Comparison of ENCODE assay signal across 22 cellular contexts in genomic region chr2:9382604-9383235, GRCh38. TPM values are rescaled to one million over a fixed set of nuclear protein-coding genes. Genes with fewer than 3 reads are reported as not detected.
DNase-seq lines count a peak whose midpoint lies in the region; ATAC-seq and TF ChIP-seq lines count a peak whose summit lies in the region.
"Had no signal": no experiment of that assay in that cellular context is flagged by ENCODE, and none has a peak within 500 bp of the region (broad histone marks: within the 10 kb centered on the region; RNA-seq: fewer than 3 reads in every experiment).

No MANE protein-coding gene starts in this region.

- H3K27ac ChIP-seq in testis, result no peak overlapping the region
- H3K27ac ChIP-seq: breast epithelium, parathyroid adenoma had no signal

- no peaks in the 10 kb centered on the region for H3K36me3 ChIP-seq in testis (ENCODE audit: low read depth, missing control alignments)
- H3K36me3 ChIP-seq: breast epithelium had no signal

- H3K9me3 Mint-ChIP-seq in type B pancreatic cell, result no peaks in the 10 kb centered on the region
- no peaks in the 10 kb centered on the region for H3K9me3 Mint-ChIP-seq in activated T-helper 17 cell treated with anti-CD3 and anti-CD28 coated beads, Interleukin-2, amount 50 U/mL, for 72 hours
- H3K9me3 Mint-ChIP-seq: activated CD4-positive, alpha-beta memory T cell treated with anti-CD3 and anti-CD28 coated beads for 36 hours; CD4-positive, alpha-beta memory T cell had no signal

- H3K4me1 ChIP-seq in testis, result no peaks in the 10 kb centered on the region
- H3K4me1 ChIP-seq: breast epithelium, parathyroid adenoma had no signal

- H3K9me3 ChIP-seq in testis, result no peaks in the 10 kb centered on the region
- H3K9me3 ChIP-seq: breast epithelium had no signal

- no peak overlapping the region for H3K4me3 ChIP-seq in testis
- H3K4me3 ChIP-seq: breast epithelium had no signal

- peak overlapping the region; percentile 13 for H3K27ac Mint-ChIP-seq in type B pancreatic cell
- H3K27ac Mint-ChIP-seq in activated T-helper 17 cell treated with anti-CD3 and anti-CD28 coated beads, Interleukin-2, amount 50 U/mL, for 72 hours, result no peak overlapping the region
- H3K27ac Mint-ChIP-seq: activated CD4-positive, alpha-beta memory T cell treated with anti-CD3 and anti-CD28 coated beads for 36 hours; CD4-positive, alpha-beta memory T cell; naive B cell had no signal

- H3K27me3 Mint-ChIP-seq in type B pancreatic cell, result no peaks in the 10 kb centered on the region
- H3K27me3 Mint-ChIP-seq in activated T-helper 17 cell treated with anti-CD3 and anti-CD28 coated beads, Interleukin-2, amount 50 U/mL, for 72 hours, result no peaks in the 10 kb centered on the region
- H3K27me3 Mint-ChIP-seq: activated CD4-positive, alpha-beta memory T cell treated with anti-CD3 and anti-CD28 coated beads for 36 hours; naive B cell had no signal

- 97 to 98% methylated on average over 6 of the region's 6 CpGs for WGBS in testis, 2 donors

- peak; percentile 57 for DNase-seq in HCEC 1CT
- DNase-seq in RPMI7951 (ENCODE audit: low read depth), result peak; percentile 73
- DNase-seq in glomerular visceral epithelial cell (ENCODE audit: extremely low spot score), result peak; percentile 67
- no peak for DNase-seq in type B pancreatic cell (ENCODE audit: extremely low spot score, unreplicated experiment)
- no peak for DNase-seq in testis
- DNase-seq: activated CD4-positive, alpha-beta memory T cell treated with anti-CD3 and anti-CD28 coated beads for 36 hours; activated gamma-delta T cell; activated T-cell treated with anti-CD3 and anti-CD28 coated beads for 4 hours; CD4-positive, alpha-beta memory T cell; cortex of kidney; head of caudate nucleus; left colon; mesendoderm; naive B cell; NCI-H1417 treated with DMSO at 0.1 percent for 48 hours; NCI-H524 treated with DMSO at 0.1 percent for 48 hours had no signal

- H3K4me1 Mint-ChIP-seq in type B pancreatic cell (ENCODE audit: unreplicated experiment), result no peaks in the 10 kb centered on the region
- H3K4me1 Mint-ChIP-seq in activated T-helper 17 cell treated with anti-CD3 and anti-CD28 coated beads, Interleukin-2, amount 50 U/mL, for 72 hours, result no peaks in the 10 kb centered on the region
- H3K4me1 Mint-ChIP-seq: CD4-positive, alpha-beta memory T cell; naive B cell had no signal

- intact Hi-C loops in testis (cut with DNase I; ENCODE audit: low total_unique reads), result no loop called here

- no peak for TF ChIP-seq CTCF in type B pancreatic cell (conservative IDR thresholded peaks at IDR 0.05)
- TF ChIP-seq CTCF in testis (IDR thresholded peaks at IDR 0.05), result no peak

- no peak overlapping the region for H3K4me3 Mint-ChIP-seq in type B pancreatic cell
- H3K4me3 Mint-ChIP-seq in activated T-helper 17 cell treated with anti-CD3 and anti-CD28 coated beads, Interleukin-2, amount 50 U/mL, for 72 hours, result no peak overlapping the region
- H3K4me3 Mint-ChIP-seq: activated CD4-positive, alpha-beta memory T cell treated with anti-CD3 and anti-CD28 coated beads for 36 hours; CD4-positive, alpha-beta memory T cell; naive B cell had no signal

- no peaks in the 10 kb centered on the region for H3K27me3 ChIP-seq in testis
- H3K27me3 ChIP-seq: breast epithelium had no signal

- no peak for ATAC-seq in HG03175 (IDR thresholded peaks at IDR 0.05; ENCODE audit: unreplicated experiment)
- no peak for ATAC-seq in activated T-helper 17 cell treated with anti-CD3 and anti-CD28 coated beads, Interleukin-2, amount 50 U/mL, for 72 hours (replicated peaks)
- ATAC-seq: HepG2, left colon, sciatic nerve had no signal

- H3K36me3 Mint-ChIP-seq in type B pancreatic cell, result peaks cover 21% of the 10 kb centered on the region
- H3K36me3 Mint-ChIP-seq in activated T-helper 17 cell treated with anti-CD3 and anti-CD28 coated beads, Interleukin-2, amount 50 U/mL, for 72 hours (ENCODE audit: low read depth), result no peaks in the 10 kb centered on the region
- H3K36me3 Mint-ChIP-seq: activated CD4-positive, alpha-beta memory T cell treated with anti-CD3 and anti-CD28 coated beads for 36 hours; CD4-positive, alpha-beta memory T cell; naive B cell had no signal

- TF ChIP-seq POLR2A in testis (IDR thresholded peaks at IDR 0.05), result no peak

RNA-seq across cellular contexts. Expression of gene ITGB1BP1, which starts 40.6 kb away (rescaled TPM):
- 79.4 and 85.5 TPM in 2 replicates for total RNA-seq in RPMI7951 (2014; rRNA removed; shearing (Covaris generic))
- total RNA-seq in type B pancreatic cell (ENCODE audit: low replicate concordance) (57.2 and 79.0 TPM in 2 replicates), testis (10 to 100 TPM; 31.3 to 38.1 TPM)
- polyA plus RNA-seq in testis (ENCODE audit: insufficient read depth, low read depth, low replicate concordance), result 45.6 TPM
- total RNA-seq in activated T-helper 17 cell treated with anti-CD3 and anti-CD28 coated beads, Interleukin-2, amount 50 U/mL, for 72 hours, result 100 to 1,000 TPM; 109 to 310 TPM

RNA-seq across cellular contexts. Expression of gene CPSF3, which starts 40.7 kb away (rescaled TPM):
- 94.9 and 105 TPM in 2 replicates for total RNA-seq in RPMI7951 (2014; rRNA removed; shearing (Covaris generic))
- 38.9 and 60.6 TPM in 2 replicates for total RNA-seq in type B pancreatic cell (ENCODE audit: low replicate concordance)
- 10 to 100 TPM; 54.4 to 72.3 TPM for total RNA-seq in testis
- 112 TPM for polyA plus RNA-seq in testis (ENCODE audit: insufficient read depth, low read depth, low replicate concordance)
- 10 to 100 TPM; 34.5 to 53.8 TPM for total RNA-seq in activated T-helper 17 cell treated with anti-CD3 and anti-CD28 coated beads, Interleukin-2, amount 50 U/mL, for 72 hours

Comparison
In these comparisons a context has a peak if more than half of its experiments do, and no peak if none do; other contexts are left out.
1. DNase-seq: peak in HCEC 1CT (single experiment), RPMI7951 (single experiment) and glomerular visceral epithelial cell (single experiment); none in type B pancreatic cell (single experiment) and testis (single experiment).